Comparison of ENCODE assay signal across 7 cellular contexts in genomic region chr18:35029770-35030169, GRCh38. TPM values are rescaled to one million over a fixed set of nuclear protein-coding genes. Genes with fewer than 3 reads are reported as not detected.
DNase-seq lines count a peak whose midpoint lies in the region; ATAC-seq, FAIRE-seq and TF ChIP-seq lines count a peak whose summit lies in the region.

No MANE protein-coding gene starts in this region.

- peak; percentile 84 for FAIRE-seq in islet of Langerhans (lab: Jason Lieb, UNC)

- no peaks in the 10 kb centered on the region for H3K27me3 ChIP-seq in SJSA1 (replicated peaks)

- ATAC-seq in GM18511 (IDR thresholded peaks at IDR 0.05; ENCODE audit: unreplicated experiment), result peak; percentile 83

- H3K36me3 ChIP-seq in SJSA1, result no peaks in the 10 kb centered on the region

- H3K4me1 Mint-ChIP-seq in HFFc6 (ENCODE audit: low read depth), result peaks cover 34% of the 10 kb centered on the region

- DNase-seq in HFFc6 (no peak), SJSA1 (ENCODE audit: low read depth in 1 of 2, low spot score in 2 of 2) (peak in 1 of 2 experiments; percentile 33), NCI-H187 treated with DMSO at 0.1 percent for 48 hours (lab: John Stamatoyannopoulos, UW) (no peak)
- no peak for DNase-seq in stimulated activated CD4-positive, alpha-beta T cell treated with anti-CD3 and anti-CD28 coated beads, Interleukin-2, amount 100 ng/mL, for 24 hours
- no peak for DNase-seq in activated effector memory CD4-positive, alpha-beta T cell treated with anti-CD3 and anti-CD28 coated beads, Interleukin-2, amount 50 U/mL, for 16 hours

- no peaks in the 10 kb centered on the region for H3K9me3 Mint-ChIP-seq in HFFc6

- H3K27ac ChIP-seq in SJSA1, result peak overlapping the region; percentile 30

- peak overlapping the region; percentile 11 for H3K4me3 ChIP-seq in SJSA1

- no peaks in the 10 kb centered on the region for H3K27me3 Mint-ChIP-seq in HFFc6 (ENCODE audit: insufficient read depth)

- H3K4me3 Mint-ChIP-seq in HFFc6, result peak overlapping the region; percentile 48; the same call in 1 of the 2 replicates

- H3K27ac Mint-ChIP-seq in HFFc6, result peak overlapping the region; percentile 85; the same call in 1 of the 2 replicates

- no peaks in the 10 kb centered on the region for H3K36me3 Mint-ChIP-seq in HFFc6 (ENCODE audit: low read depth)

- H3K9me3 ChIP-seq in SJSA1 (replicated peaks), result no peaks in the 10 kb centered on the region

- peaks cover 21% of the 10 kb centered on the region for H3K4me1 ChIP-seq in SJSA1 (replicated peaks)

- TF ChIP-seq CTCF in HFFc6 (IDR thresholded peaks at IDR 0.05), result 0 out of 2 replicates have a peak, but pooled peaks have one; percentile 13

RNA-seq across cellular contexts. Expression of gene MAPRE2, which starts 11.4 kb away (rescaled TPM):
- total RNA-seq in HFFc6 (2021; fragmentation: NEBNext Ultra II Directional; extraction: Animal tissue kit (Norgen Biotek cat#: 25700)), result 10 to 100 TPM; 22.4 to 39.1 (median 24.4) TPM
- 30.1 and 34.4 TPM in 2 replicates for total RNA-seq in SJSA1 (2014; rRNA removed; shearing (Covaris generic))
